Comparison of ENCODE assay signal across 1 cellular context in genomic region chr12:64404470-64405446, GRCh38.
TF ChIP-seq lines count a peak whose summit lies in the region.

No MANE protein-coding gene starts in this region.

TF ChIP-seq in H1, 55 proteins besides CTCF, POLR2A, EP300 and RAD21 (continued from another document):
- TF ChIP-seq SRF (IDR thresholded peaks at IDR 0.05; ENCODE audit: low read depth, low read length) (no peak), JUN (IDR thresholded peaks at IDR 0.05; ENCODE audit: low read depth, low read length) (no peak), EGR1 (IDR thresholded peaks at IDR 0.05; ENCODE audit: borderline replicate concordance, low read depth, low read length) (no peak), SP2 (IDR thresholded peaks at IDR 0.05; ENCODE audit: low read length) (no peak), KDM1A (IDR thresholded peaks at IDR 0.05; ENCODE audit: borderline replicate concordance, low read length) (no peak), TAF1 (IDR thresholded peaks at IDR 0.05; ENCODE audit: low read depth, low read length) (peak; percentile 46; the same call in 1 of the 2 replicates), TEAD4 (IDR thresholded peaks at IDR 0.05; ENCODE audit: low read depth, low read length) (0 out of 2 replicates have a peak, but pooled peaks have one; percentile 3), NANOG (IDR thresholded peaks at IDR 0.05; ENCODE audit: insufficient read depth, low read depth, low read length, poor library complexity, severe bottlenecking) (no peak), CTBP2 (IDR thresholded peaks at IDR 0.05; ENCODE audit: borderline replicate concordance, insufficient read depth, insufficient read length, low read length) (no peak), CREB1 (IDR thresholded peaks at IDR 0.05) (no peak; the same call in 1 of the 2 replicates), PHF8 (conservative IDR thresholded peaks at IDR 0.05; ENCODE audit: low read depth, low read length) (peak; percentile 78), HDAC2 (IDR thresholded peaks at IDR 0.05; ENCODE audit: borderline replicate concordance in 1 of 2, low read depth in 2 of 2, low read length in 2 of 2) (no peak), POLR2AphosphoS5 (IDR thresholded peaks at IDR 0.05; ENCODE audit: low read depth, low read length) (no peak; the same call in none of the 2 replicates), SIX5 (IDR thresholded peaks at IDR 0.05; ENCODE audit: low read depth, low read length) (no peak), EZH2 (IDR thresholded peaks at IDR 0.05; ENCODE audit: low read depth, low read length, severe bottlenecking) (no peak), SIN3A (conservative IDR thresholded peaks at IDR 0.05 in 1 of 2, IDR thresholded peaks at IDR 0.05 in 1 of 2; ENCODE audit: low read depth in 1 of 2, low read length in 2 of 2) (no peak; a peak in 1 of 4 replicates), CHD7 (IDR thresholded peaks at IDR 0.05; ENCODE audit: insufficient replicate concordance, low read length) (no peak), CHD2 (IDR thresholded peaks at IDR 0.05; ENCODE audit: low read length) (no peak), BACH1 (IDR thresholded peaks at IDR 0.05; ENCODE audit: low read length) (no peak), E2F6 (IDR thresholded peaks at IDR 0.05) (peak; percentile 27; the same call in 1 of the 2 replicates), GTF2F1 (IDR thresholded peaks at IDR 0.05; ENCODE audit: borderline replicate concordance, low read depth, low read length) (no peak), ATF2 (IDR thresholded peaks at IDR 0.05; ENCODE audit: low read length) (no peak), CEBPB (IDR thresholded peaks at IDR 0.05; ENCODE audit: low read depth, low read length) (peak; percentile 91), TBP (IDR thresholded peaks at IDR 0.05; ENCODE audit: low read depth, low read length) (peak; percentile 31; the same call in 1 of the 2 replicates), TCF12 (IDR thresholded peaks at IDR 0.05; ENCODE audit: low read depth, low read length) (no peak), YY1 (IDR thresholded peaks at IDR 0.05; ENCODE audit: low read depth, low read length) (no peak), BRCA1 (IDR thresholded peaks at IDR 0.05; ENCODE audit: low read depth, low read length) (no peak), SUZ12 (IDR thresholded peaks at IDR 0.05; ENCODE audit: low read length) (no peak), SP1 (IDR thresholded peaks at IDR 0.05; ENCODE audit: low read depth, low read length) (no peak), CHD1 (IDR thresholded peaks at IDR 0.05; ENCODE audit: low read depth, low read length) (0 out of 2 replicates have a peak, but pooled peaks have one; percentile 13), BCL11A (IDR thresholded peaks at IDR 0.05; ENCODE audit: low read depth in 2 of 2, low read length in 2 of 2) (no peak), MAX (IDR thresholded peaks at IDR 0.05) (peak; percentile 93), RNF2 (IDR thresholded peaks at IDR 0.05; ENCODE audit: borderline replicate concordance, low read depth, low read length, missing control alignments, poor library complexity, severe bottlenecking) (no peak), CBX5 (IDR thresholded peaks at IDR 0.05; ENCODE audit: low read depth, low read length) (no peak), JUND (IDR thresholded peaks at IDR 0.05; ENCODE audit: low read length) (no peak), CBX8 (IDR thresholded peaks at IDR 0.05; ENCODE audit: borderline replicate concordance, low read depth, low read length) (no peak), USF2 (IDR thresholded peaks at IDR 0.05; ENCODE audit: low read length) (no peak), KDM5A (IDR thresholded peaks at IDR 0.05; ENCODE audit: low read length) (no peak), ATF3 (IDR thresholded peaks at IDR 0.05; ENCODE audit: insufficient read depth, low read depth, low read length) (no peak), RXRA (IDR thresholded peaks at IDR 0.05; ENCODE audit: insufficient read depth, low read depth, low read length) (no peak), RBBP5 (IDR thresholded peaks at IDR 0.05; ENCODE audit: borderline replicate concordance, low read depth, low read length) (peak; percentile 65; the same call in 1 of the 2 replicates), FOSL1 (IDR thresholded peaks at IDR 0.05; ENCODE audit: insufficient read depth, low read depth, low read length) (no peak)
